In the genomic region with DNA sequence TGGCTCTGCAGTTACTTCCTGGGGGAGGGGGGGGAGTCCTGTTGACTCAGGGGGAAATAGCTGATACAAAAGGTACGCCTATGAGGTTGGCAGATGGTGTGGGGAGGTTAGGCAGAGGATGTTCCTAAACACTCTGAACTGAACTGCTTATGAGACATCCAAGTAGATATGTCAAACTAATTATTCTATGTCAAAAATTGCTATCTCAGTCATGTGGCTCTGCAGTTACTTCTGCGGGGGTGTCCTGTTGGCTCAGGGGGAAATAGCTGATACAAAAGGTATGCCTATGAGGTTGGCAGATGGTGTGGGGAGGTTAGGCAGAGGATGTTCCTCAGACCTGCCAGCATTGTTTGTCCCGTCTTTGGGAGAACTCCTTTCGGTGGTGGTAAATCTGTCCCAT, we compare ENCODE assay signal across 24 cellular contexts.
"Had no signal": no experiment of that assay in that cellular context is flagged by ENCODE, and none has a peak within 500 bp of the region (broad histone marks: within the 10 kb centered on the region; RNA-seq: fewer than 3 reads in every experiment).

No MANE protein-coding gene starts in this region.

- H3K9me3 Mint-ChIP-seq: activated naive CD8-positive, alpha-beta T cell treated with anti-CD3 and anti-CD28 coated beads for 36 hours; activated T-cell treated with anti-CD3 and anti-CD28 coated beads, Interleukin-2, amount 50 U/mL, for 72 hours; brain; central memory CD8-positive, alpha-beta T cell; immature natural killer cell had no signal

- H3K27me3 Mint-ChIP-seq: activated naive CD8-positive, alpha-beta T cell treated with anti-CD3 and anti-CD28 coated beads for 36 hours; central memory CD8-positive, alpha-beta T cell; T-helper 17 cell had no signal

- H3K27ac Mint-ChIP-seq: activated CD8-positive, alpha-beta T cell treated with anti-CD3 and anti-CD28 coated beads, Interleukin-2, amount 10 ng/mL, durations not matched to agents 7 days and 5 days; activated naive CD8-positive, alpha-beta T cell treated with anti-CD3 and anti-CD28 coated beads for 36 hours; activated T-cell treated with anti-CD3 and anti-CD28 coated beads, Interleukin-2, amount 50 U/mL, for 72 hours; T-helper 17 cell had no signal

- H3K9me3 ChIP-seq: heart left ventricle, lower lobe of right lung, right atrium auricular region had no signal

- H3K27ac ChIP-seq: heart left ventricle, lower lobe of right lung, right atrium auricular region had no signal

- H3K4me3 Mint-ChIP-seq: activated CD8-positive, alpha-beta T cell treated with anti-CD3 and anti-CD28 coated beads, Interleukin-2, amount 10 ng/mL, durations not matched to agents 7 days and 5 days; activated naive CD8-positive, alpha-beta T cell treated with anti-CD3 and anti-CD28 coated beads for 36 hours; activated T-cell treated with anti-CD3 and anti-CD28 coated beads, Interleukin-2, amount 50 U/mL, for 72 hours; brain; central memory CD8-positive, alpha-beta T cell; immature natural killer cell; T-helper 17 cell had no signal

- FAIRE-seq: small intestine had no signal

- ATAC-seq: activated CD8-positive, alpha-beta T cell treated with anti-CD3 and anti-CD28 coated beads, Interleukin-2, amount 10 ng/mL, durations not matched to agents 7 days and 5 days; activated T-cell treated with anti-CD3 and anti-CD28 coated beads, Interleukin-2, amount 50 U/mL, for 72 hours; heart left ventricle; left cardiac atrium; lower lobe of right lung; T-helper 17 cell had no signal

- H3K27me3 ChIP-seq: heart left ventricle, right atrium auricular region had no signal

- DNase-seq: activated CD4-positive, alpha-beta T cell treated with anti-CD3 and anti-CD28 coated beads for 48 hours; activated CD8-positive, alpha-beta memory T cell treated with anti-CD3 and anti-CD28 coated beads, Interleukin-2, amount 50 U/mL, for 4 hours; activated CD8-positive, alpha-beta T cell treated with anti-CD3 and anti-CD28 coated beads, Interleukin-2, amount 10 ng/mL, durations not matched to agents 7 days and 5 days; activated gamma-delta T cell; activated naive CD8-positive, alpha-beta T cell treated with anti-CD3 and anti-CD28 coated beads for 36 hours; activated T-cell treated with anti-CD3 and anti-CD28 coated beads, Interleukin-2, amount 50 U/mL, for 72 hours; amygdala; cortex of kidney; effector CD4-positive, alpha-beta T cell; foreskin fibroblast; heart left ventricle; immature natural killer cell; left cardiac atrium; lower lobe of right lung; midbrain; small intestine; stimulated activated CD4-positive, alpha-beta T cell treated with anti-CD3 and anti-CD28 coated beads, Interleukin-4, amount 100 ng/mL, for 24 hours; stimulated activated naive CD4-positive, alpha-beta T cell treated with Interleukin-2 at 50 U/mL for 16 hours; substantia nigra; T-helper 17 cell; trophoblast cell had no signal

- H3K4me3 ChIP-seq: heart left ventricle, lower lobe of right lung, right atrium auricular region had no signal
